In the genomic region with DNA sequence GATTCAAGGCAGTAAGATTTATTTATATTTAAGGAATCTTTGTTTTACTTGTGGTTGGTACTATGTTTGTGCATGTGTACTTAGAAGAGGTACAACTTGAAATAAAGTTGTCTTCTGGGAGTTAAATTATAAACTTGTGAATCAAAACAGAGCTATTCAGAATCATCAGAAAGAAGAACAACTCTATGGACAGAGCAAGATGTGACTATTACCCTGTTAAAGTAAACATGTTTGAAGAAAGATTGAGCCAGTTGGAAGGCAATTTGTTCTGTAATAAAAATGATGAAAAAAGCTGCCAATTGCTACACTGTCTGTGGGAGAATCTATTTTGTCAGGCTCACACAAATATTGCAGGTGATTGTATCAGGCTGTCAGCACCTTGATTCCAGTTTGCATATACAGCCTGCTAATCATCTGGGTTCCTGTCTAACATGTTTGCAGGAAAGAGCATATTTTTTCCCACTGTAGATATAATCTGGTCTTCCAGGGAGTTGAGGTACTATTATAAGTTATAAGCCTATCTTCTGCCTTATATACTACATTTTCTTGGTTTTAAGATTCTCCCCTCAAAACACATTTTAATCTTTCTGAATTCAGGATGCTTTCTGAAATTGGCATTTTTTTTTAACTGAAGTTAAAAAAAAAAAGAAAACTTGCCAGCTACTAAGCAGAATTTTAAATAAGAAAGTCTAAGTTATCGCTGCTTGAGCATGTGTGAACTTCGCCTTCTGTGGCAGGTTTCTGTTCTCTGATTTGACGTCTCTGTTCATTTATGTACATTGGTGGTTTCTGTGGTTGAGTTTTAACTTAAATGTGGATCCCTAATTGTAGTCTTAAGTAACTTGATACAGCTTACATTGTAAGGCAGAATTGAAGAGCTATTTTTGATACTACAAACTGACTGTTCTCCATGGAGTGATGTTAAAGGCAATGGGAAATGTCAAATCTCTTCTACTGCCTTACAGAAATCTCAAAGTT, we compare ENCODE assay signal across 8 cellular contexts. TPM values are rescaled to one million over a fixed set of nuclear protein-coding genes. Genes with fewer than 3 reads are reported as not detected.
DNase-seq lines count a peak whose midpoint lies in the region; ATAC-seq and TF ChIP-seq lines count a peak whose summit lies in the region.

No MANE protein-coding gene starts in this region.

- DNase-seq in Calu3 (no peak), upper lobe of right lung (no peak), GF-D8 (lab: John Stamatoyannopoulos, UW) (no peak), heart right ventricle (no peak), mesothelial cell of epicardium (ENCODE audit: low spot score in 2 of 2, unreplicated experiment in 2 of 2) (no peak)

- no peak overlapping the region for H3K4me3 ChIP-seq in upper lobe of right lung
- no peak overlapping the region for H3K4me3 ChIP-seq in heart right ventricle

- CTCF ChIA-PET in Calu3 (lab: Charles Lee), result interaction anchor here (1.0 to 1.6 kb wide), 5 partner anchors 10 to 21 kb away, joined by 3 to 7 read pairs (median 3); no protein-coding TSS in a partner anchor

- intact Hi-C loops in Calu3 (cut with micrococcal nuclease; ENCODE audit: unreplicated experiment) (loop anchor here (2.0 kb wide), 1 partner anchor 18 kb away; no protein-coding TSS in a partner anchor), upper lobe of right lung (cut with DNase I) (no loop called here), heart right ventricle (cut with DNase I) (no loop called here)

- H3K4me1 ChIP-seq in upper lobe of right lung (peaks cover 5% of the 10 kb centered on the region), heart right ventricle (peaks cover 0 to 42% (median 18%) of the 10 kb centered on the region in 9 donors)

- H3K27me3 Mint-ChIP-seq in Calu3 (ENCODE audit: unreplicated experiment) (no peaks in the 10 kb centered on the region), mesothelial cell of epicardium (ENCODE audit: low read depth) (no peaks in the 10 kb centered on the region)

- H3K4me1 Mint-ChIP-seq in Calu3 (ENCODE audit: low read depth, unreplicated experiment) (peaks cover 39% of the 10 kb centered on the region), mesothelial cell of epicardium (peaks cover 15% of the 10 kb centered on the region)

- no peaks in the 10 kb centered on the region for H3K27me3 ChIP-seq in upper lobe of right lung
- no peaks in the 10 kb centered on the region for H3K27me3 ChIP-seq in heart right ventricle

- H3K36me3 ChIP-seq in upper lobe of right lung (no peaks in the 10 kb centered on the region), heart right ventricle (peaks cover 0 to 5% (median 0%) of the 10 kb centered on the region in 9 donors)

- H3K4me3 Mint-ChIP-seq in Calu3 (ENCODE audit: low read depth, unreplicated experiment) (peak overlapping the region; percentile 4), mesothelial cell of epicardium (no peak overlapping the region)

- peak overlapping the region; percentile 72 for H3K27ac ChIP-seq in VCaP
- no peak overlapping the region for H3K27ac ChIP-seq in upper lobe of right lung
- H3K27ac ChIP-seq in heart right ventricle, result peak overlapping the region in 2 of 10 donors; percentile 0 to 12

- H3K36me3 Mint-ChIP-seq in Calu3 (ENCODE audit: insufficient read depth, unreplicated experiment) (no peaks in the 10 kb centered on the region), mesothelial cell of epicardium (peaks cover 17% of the 10 kb centered on the region)

- no peaks in the 10 kb centered on the region for H3K9me3 ChIP-seq in upper lobe of right lung
- H3K9me3 ChIP-seq in heart right ventricle, result peaks cover 0 to 10% (median 0%) of the 10 kb centered on the region in 11 donors

- BruUV-seq in Calu3 (replicated peaks; lab: Mats Ljungman, UMichigan), result no TSS peak

- H3K27ac Mint-ChIP-seq in Calu3 (ENCODE audit: unreplicated experiment) (no peak overlapping the region), mesothelial cell of epicardium (no peak overlapping the region)

- TF ChIP-seq CTCF in Calu3 (IDR thresholded peaks at IDR 0.05; ENCODE audit: unreplicated experiment) (no peak), VCaP (conservative IDR thresholded peaks at IDR 0.05) (no peak), upper lobe of right lung (IDR thresholded peaks at IDR 0.05) (no peak), heart right ventricle (IDR thresholded peaks at IDR 0.05) (no peak), mesothelial cell of epicardium (IDR thresholded peaks at IDR 0.05; ENCODE audit: unreplicated experiment) (no peak)

- H3K9me3 Mint-ChIP-seq in Calu3 (ENCODE audit: low read depth, unreplicated experiment) (no peaks in the 10 kb centered on the region), mesothelial cell of epicardium (peaks cover 19% of the 10 kb centered on the region)

- 84 to 89% methylated on average over 3 of the region's 3 CpGs for WGBS in heart right ventricle, 2 donors

- ATAC-seq in GM19455 (IDR thresholded peaks at IDR 0.05; ENCODE audit: unreplicated experiment) (peak; percentile 81), HG03439 (IDR thresholded peaks at IDR 0.05; ENCODE audit: unreplicated experiment) (peak; percentile 80), upper lobe of right lung (peak; percentile 50), heart right ventricle (no peak)

RNA-seq across cellular contexts. Expression of gene ZNRF2, which starts 46.0 kb away (rescaled TPM):
- total RNA-seq in Calu3 (2022) (25.8 and 28.3 TPM in 2 replicates), upper lobe of right lung (24.6 TPM), heart right ventricle (10 to 100 TPM in 3 of 10 donors, 1 to 10 TPM in 7; 5.3 to 13.8 (median 8.8) TPM), mesothelial cell of epicardium (11.6 to 12.5 TPM (median 12.1 TPM) in 3 replicates)
- polyA plus RNA-seq in heart right ventricle, result 1 to 10 TPM; 2.9 to 3.7 TPM

Comparison
In these comparisons a context has a peak if more than half of its experiments do, and no peak if none do; other contexts are left out.
1. ATAC-seq: peak in GM19455 (single experiment), HG03439 (single experiment) and upper lobe of right lung (single experiment); none in heart right ventricle (0 of 8).